2 cellular contexts compared by ENCODE assay signal in the genomic region with DNA sequence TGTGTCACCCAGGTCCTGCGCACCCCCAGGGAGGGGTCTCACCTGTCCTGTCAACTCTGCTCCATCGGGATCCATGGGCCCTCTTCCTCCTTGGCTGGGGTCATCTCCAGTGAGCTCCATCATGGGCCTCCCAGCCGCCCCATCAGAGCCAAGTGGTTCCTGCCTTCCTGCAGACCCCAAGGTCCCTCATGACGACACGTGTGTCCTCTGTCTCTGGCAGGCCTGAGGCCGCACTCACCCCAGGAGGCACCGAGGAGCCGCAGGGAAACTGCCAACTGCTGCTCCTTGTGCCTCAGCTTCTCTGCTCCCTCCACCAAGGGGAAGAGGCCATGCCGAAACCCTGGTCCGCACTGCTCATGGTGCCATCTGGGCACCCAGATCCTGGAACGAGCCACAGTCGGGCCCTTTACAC.
TF ChIP-seq lines count a peak whose summit lies in the region.

No MANE protein-coding gene starts in this region.

TF ChIP-seq in WTC11, 78 proteins besides CTCF, POLR2A, EP300 and RAD21:
- TF ChIP-seq NR3C1 (CRISPR knock-in tag; conservative IDR thresholded peaks at IDR 0.05; ENCODE audit: low read depth), result no peak
- TF ChIP-seq NR2C2 (CRISPR knock-in tag; IDR thresholded peaks at IDR 0.05), result 0 out of 2 replicates have a peak, but pooled peaks have one; percentile 24

TF ChIP-seq in HepG2, 621 proteins besides CTCF, POLR2A, EP300 and RAD21:
- TF ChIP-seq RFX3 (CRISPR knock-in tag; IDR thresholded peaks at IDR 0.05) (no peak), ZNF260 (CRISPR knock-in tag; IDR thresholded peaks at IDR 0.05; ENCODE audit: borderline replicate concordance, low read depth) (no peak), ZFP62 (CRISPR knock-in tag; IDR thresholded peaks at IDR 0.05) (no peak), PITX1 (CRISPR knock-in tag; IDR thresholded peaks at IDR 0.05) (no peak), AGO2 (optimal IDR thresholded peaks at IDR 0.05; ENCODE audit: low read depth, low read length) (peak; percentile 42)
- TF ChIP-seq, protein P1, sequence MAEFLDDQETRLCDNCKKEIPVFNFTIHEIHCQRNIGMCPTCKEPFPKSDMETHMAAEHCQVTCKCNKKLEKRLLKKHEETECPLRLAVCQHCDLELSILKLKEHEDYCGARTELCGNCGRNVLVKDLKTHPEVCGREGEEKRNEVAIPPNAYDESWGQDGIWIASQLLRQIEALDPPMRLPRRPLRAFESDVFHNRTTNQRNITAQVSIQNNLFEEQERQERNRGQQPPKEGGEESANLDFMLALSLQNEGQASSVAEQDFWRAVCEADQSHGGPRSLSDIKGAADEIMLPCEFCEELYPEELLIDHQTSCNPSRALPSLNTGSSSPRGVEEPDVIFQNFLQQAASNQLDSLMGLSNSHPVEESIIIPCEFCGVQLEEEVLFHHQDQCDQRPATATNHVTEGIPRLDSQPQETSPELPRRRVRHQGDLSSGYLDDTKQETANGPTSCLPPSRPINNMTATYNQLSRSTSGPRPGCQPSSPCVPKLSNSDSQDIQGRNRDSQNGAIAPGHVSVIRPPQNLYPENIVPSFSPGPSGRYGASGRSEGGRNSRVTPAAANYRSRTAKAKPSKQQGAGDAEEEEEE (CRISPR knock-in tag; IDR thresholded peaks at IDR 0.05; ENCODE audit: borderline replicate concordance), result no peak
- TF ChIP-seq, protein P2, sequence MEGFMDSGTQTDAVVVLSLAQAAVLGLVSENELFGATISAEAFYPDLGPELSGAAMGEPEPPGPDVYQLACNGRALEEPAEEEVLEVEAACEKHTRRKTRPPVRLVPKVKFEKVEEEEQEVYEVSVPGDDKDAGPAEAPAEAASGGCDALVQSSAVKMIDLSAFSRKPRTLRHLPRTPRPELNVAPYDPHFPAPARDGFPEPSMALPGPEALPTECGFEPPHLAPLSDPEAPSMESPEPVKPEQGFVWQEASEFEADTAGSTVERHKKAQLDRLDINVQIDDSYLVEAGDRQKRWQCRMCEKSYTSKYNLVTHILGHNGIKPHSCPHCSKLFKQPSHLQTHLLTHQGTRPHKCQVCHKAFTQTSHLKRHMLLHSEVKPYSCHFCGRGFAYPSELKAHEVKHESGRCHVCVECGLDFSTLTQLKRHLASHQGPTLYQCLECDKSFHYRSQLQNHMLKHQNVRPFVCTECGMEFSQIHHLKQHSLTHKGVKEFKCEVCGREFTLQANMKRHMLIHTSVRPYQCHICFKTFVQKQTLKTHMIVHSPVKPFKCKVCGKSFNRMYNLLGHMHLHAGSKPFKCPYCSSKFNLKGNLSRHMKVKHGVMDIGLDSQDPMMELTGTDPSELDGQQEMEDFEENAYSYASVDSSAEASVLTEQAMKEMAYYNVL (CRISPR knock-in tag; IDR thresholded peaks at IDR 0.05; ENCODE audit: borderline replicate concordance), result no peak
